22 cellular contexts compared by ENCODE assay signal in the genomic region with DNA sequence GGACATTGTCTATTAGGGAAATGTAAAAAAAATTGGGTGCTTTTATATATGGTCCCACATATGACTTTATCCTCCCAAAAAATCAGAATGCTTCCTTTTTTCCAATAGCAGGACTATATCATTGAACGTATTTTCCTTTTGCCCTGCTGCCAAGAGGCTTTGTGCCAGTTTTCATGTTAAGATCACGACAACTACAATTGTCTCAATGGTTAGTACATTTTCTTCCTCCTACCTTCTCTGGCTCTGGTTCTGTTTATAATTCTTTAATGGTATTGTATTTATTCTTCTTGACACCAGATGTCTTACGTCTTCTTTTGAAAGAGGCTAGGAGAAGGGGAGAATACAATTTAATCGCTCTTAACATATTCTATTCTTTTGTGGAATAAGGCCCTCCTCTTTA.
"Had no signal": no experiment of that assay in that cellular context is flagged by ENCODE, and none has a peak within 500 bp of the region (broad histone marks: within the 10 kb centered on the region; RNA-seq: fewer than 3 reads in every experiment).

No MANE protein-coding gene starts in this region.

- DNase-seq: Kasumi-1, MM.1S, NCI-H1092 treated with DMSO at 0.1 percent for 48 hours, NCI-H1436, NCI-H187, NCI-H2029, NCI-H2081 treated with DMSO at 0.1 percent for 48 hours, NCI-H2171, NCI-H226, NCI-H446, NCI-H510A, NCI-H524 treated with DMSO at 0.1 percent for 48 hours, NCI-H69, NCI-H774, Right ventricle myocardium superior, RPMI8226, SIG-M5 had no signal

- H3K36me3 ChIP-seq: SJSA1 had no signal

- H3K9me3 ChIP-seq: SJSA1 had no signal

- ATAC-seq: K562 had no signal

- H3K27ac ChIP-seq: HL-60, KMS-11, SJSA1, SK-N-MC had no signal

- H3K4me3 ChIP-seq: K562, SJSA1, SK-N-MC had no signal

- H3K9ac ChIP-seq: KMS-11 had no signal

- H3K27me3 ChIP-seq: SJSA1 had no signal
